In the genomic region with DNA sequence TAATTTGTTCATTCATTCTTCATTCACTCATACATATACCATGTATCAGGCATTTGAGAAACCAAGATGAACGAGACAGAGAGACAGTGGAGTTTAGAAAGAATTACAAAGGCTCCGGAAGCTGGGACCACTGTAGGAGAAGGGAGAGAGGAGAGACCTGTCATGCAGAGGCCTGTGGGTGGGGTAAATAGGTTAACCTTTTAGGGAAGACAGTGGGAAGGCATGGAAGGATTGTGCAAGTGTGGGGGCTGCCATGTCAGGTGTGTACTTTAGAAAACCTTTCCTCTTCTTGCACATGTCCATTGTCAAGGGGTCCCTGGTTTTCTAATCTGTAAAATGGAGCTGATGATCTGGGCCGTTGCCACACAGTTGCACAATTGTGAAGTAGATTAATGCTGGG, we compare ENCODE assay signal across 24 cellular contexts. TPM values are rescaled to one million over a fixed set of nuclear protein-coding genes. Genes with fewer than 3 reads are reported as not detected.
DNase-seq lines count a peak whose midpoint lies in the region; ATAC-seq, FAIRE-seq and TF ChIP-seq lines count a peak whose summit lies in the region.
"Had no signal": no experiment of that assay in that cellular context is flagged by ENCODE, and none has a peak within 500 bp of the region (broad histone marks: within the 10 kb centered on the region; RNA-seq: fewer than 3 reads in every experiment).

No MANE protein-coding gene starts in this region.

- no peak for TF ChIP-seq POLR2A in spleen (IDR thresholded peaks at IDR 0.05)

- H3K27ac ChIP-seq in spleen (no peak overlapping the region), RWPE1 (no peak overlapping the region)
- H3K27ac ChIP-seq: 22Rv1; A549; BLaER1 treated with 17β-estradiol and CSF1 and Interleukin-3, amounts not matched to agents 10 nM and 100 nM; C4-2B had no signal

- no peak for DNase-seq in WTC11 (ENCODE audit: low spot score)
- DNase-seq in posterior vena cava (ENCODE audit: low spot score), result peak; percentile 3
- peak; percentile 4 for DNase-seq in spleen
- no peak for DNase-seq in HTR-8/SVneo (ENCODE audit: insufficient read length, low spot score)
- no peak for DNase-seq in RWPE1 (ENCODE audit: low spot score)
- no peak for DNase-seq in effector CD4-positive, alpha-beta T cell
- DNase-seq: AML-193; Caco-2; Calu3; CD4-positive, alpha-beta T cell; CD8-positive, alpha-beta T cell; DMS79 treated with DMSO at 0.1 percent for 48 hours; GDM1 had no signal

- peaks cover 0 to 89% (median 0%) of the 10 kb centered on the region in 7 donors for H3K27me3 ChIP-seq in spleen (replicated peaks in 1 of 7)
- H3K27me3 ChIP-seq: BLaER1 treated with 17β-estradiol and CSF1 and Interleukin-3, amounts not matched to agents 10 nM and 100 nM had no signal

- peak overlapping the region; percentile 34; the same call in 1 of the 2 replicates for H3K27ac Mint-ChIP-seq in WTC11
- H3K27ac Mint-ChIP-seq: B cell; CD4-positive, alpha-beta T cell; CD8-positive, alpha-beta T cell had no signal

- no peaks in the 10 kb centered on the region for H3K9me3 ChIP-seq in spleen
- H3K9me3 ChIP-seq: A549; BLaER1 treated with 17β-estradiol and CSF1 and Interleukin-3, amounts not matched to agents 10 nM and 100 nM; Caco-2 had no signal

- no peaks in the 10 kb centered on the region for H3K27me3 Mint-ChIP-seq in WTC11 (ENCODE audit: low read depth)

- H3K9me3 Mint-ChIP-seq in WTC11, result no peaks in the 10 kb centered on the region
- H3K9me3 Mint-ChIP-seq: CD4-positive, alpha-beta T cell; CD8-positive, alpha-beta T cell had no signal

- H3K4me1 ChIP-seq in spleen, result no peaks in the 10 kb centered on the region
- H3K4me1 ChIP-seq: A549, Caco-2 had no signal

- intact Hi-C loops in posterior vena cava (cut with DNase I), result no loop called here
- intact Hi-C loops in spleen (cut with DNase I; ENCODE audit: low total_unique reads), result no loop called here

- no peaks in the 10 kb centered on the region for H3K36me3 Mint-ChIP-seq in WTC11
- H3K36me3 Mint-ChIP-seq: CD8-positive, alpha-beta T cell had no signal

- H3K4me1 Mint-ChIP-seq in WTC11, result peaks cover 88% of the 10 kb centered on the region
- H3K4me1 Mint-ChIP-seq: B cell had no signal

- H3K4me3 ChIP-seq in spleen, result no peak overlapping the region
- H3K4me3 ChIP-seq: A549; BLaER1 treated with 17β-estradiol and CSF1 and Interleukin-3, amounts not matched to agents 10 nM and 100 nM; GM12878 had no signal

- H3K36me3 ChIP-seq in spleen, result no peaks in the 10 kb centered on the region
- H3K36me3 ChIP-seq: BLaER1 treated with 17β-estradiol and CSF1 and Interleukin-3, amounts not matched to agents 10 nM and 100 nM had no signal

- WGBS in spleen, 5 donors, result 86 to 98% (median 93%) methylated on average over 3 of the region's 3 CpGs

- CTCF ChIA-PET in WTC11 (lab: Charles Lee), result interaction anchor here (0.8 to 2.5 kb wide), 3 partner anchors 19 to 399 kb away, joined by 3 to 22 read pairs (median 4); no protein-coding TSS in a partner anchor
- CTCF ChIA-PET in RWPE1 (lab: Yijun Ruan, JAX), result no interaction called here

- no peak overlapping the region for H3K4me3 Mint-ChIP-seq in WTC11
- H3K4me3 Mint-ChIP-seq: B cell; CD4-positive, alpha-beta T cell; CD8-positive, alpha-beta T cell had no signal

- POLR2A ChIA-PET in WTC11 (lab: Charles Lee), result no interaction called here
- POLR2A ChIA-PET in RWPE1 (lab: Yijun Ruan, JAX; ENCODE audit: low non-redundant PET), result no interaction called here

- ATAC-seq in WTC11, result no peak
- ATAC-seq: A549; CD8-positive, alpha-beta T cell; GM12878 had no signal

- TF ChIP-seq CTCF in WTC11 (IDR thresholded peaks at IDR 0.05), result no peak
- no peak for TF ChIP-seq CTCF in spleen (IDR thresholded peaks at IDR 0.05 in 8 of 11, conservative IDR thresholded peaks at IDR 0.05 in 3 of 11)
- TF ChIP-seq CTCF in RWPE1 (conservative IDR thresholded peaks at IDR 0.05; ENCODE audit: low read depth), result no peak

- FAIRE-seq in HTR-8/SVneo (lab: Jason Lieb, UNC), result no peak
- FAIRE-seq: A549, D721Med, GM12878, GM12892, GM18507 had no signal

TF ChIP-seq in WTC11, 78 proteins besides CTCF, POLR2A, EP300 and RAD21 (continues in another document):
- TF ChIP-seq, protein P1, sequence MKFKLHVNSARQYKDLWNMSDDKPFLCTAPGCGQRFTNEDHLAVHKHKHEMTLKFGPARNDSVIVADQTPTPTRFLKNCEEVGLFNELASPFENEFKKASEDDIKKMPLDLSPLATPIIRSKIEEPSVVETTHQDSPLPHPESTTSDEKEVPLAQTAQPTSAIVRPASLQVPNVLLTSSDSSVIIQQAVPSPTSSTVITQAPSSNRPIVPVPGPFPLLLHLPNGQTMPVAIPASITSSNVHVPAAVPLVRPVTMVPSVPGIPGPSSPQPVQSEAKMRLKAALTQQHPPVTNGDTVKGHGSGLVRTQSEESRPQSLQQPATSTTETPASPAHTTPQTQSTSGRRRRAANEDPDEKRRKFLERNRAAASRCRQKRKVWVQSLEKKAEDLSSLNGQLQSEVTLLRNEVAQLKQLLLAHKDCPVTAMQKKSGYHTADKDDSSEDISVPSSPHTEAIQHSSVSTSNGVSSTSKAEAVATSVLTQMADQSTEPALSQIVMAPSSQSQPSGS (CRISPR knock-in tag; IDR thresholded peaks at IDR 0.05; ENCODE audit: borderline replicate concordance, low read depth), result no peak
- TF ChIP-seq NR1H2 (CRISPR knock-in tag; IDR thresholded peaks at IDR 0.05) (no peak), MXD4 (CRISPR knock-in tag; IDR thresholded peaks at IDR 0.05; ENCODE audit: borderline replicate concordance) (no peak), FOXP1 (CRISPR knock-in tag; IDR thresholded peaks at IDR 0.05; ENCODE audit: borderline replicate concordance) (no peak), OVOL2 (CRISPR knock-in tag; IDR thresholded peaks at IDR 0.05; ENCODE audit: borderline replicate concordance) (no peak)
- TF ChIP-seq, protein P2, sequence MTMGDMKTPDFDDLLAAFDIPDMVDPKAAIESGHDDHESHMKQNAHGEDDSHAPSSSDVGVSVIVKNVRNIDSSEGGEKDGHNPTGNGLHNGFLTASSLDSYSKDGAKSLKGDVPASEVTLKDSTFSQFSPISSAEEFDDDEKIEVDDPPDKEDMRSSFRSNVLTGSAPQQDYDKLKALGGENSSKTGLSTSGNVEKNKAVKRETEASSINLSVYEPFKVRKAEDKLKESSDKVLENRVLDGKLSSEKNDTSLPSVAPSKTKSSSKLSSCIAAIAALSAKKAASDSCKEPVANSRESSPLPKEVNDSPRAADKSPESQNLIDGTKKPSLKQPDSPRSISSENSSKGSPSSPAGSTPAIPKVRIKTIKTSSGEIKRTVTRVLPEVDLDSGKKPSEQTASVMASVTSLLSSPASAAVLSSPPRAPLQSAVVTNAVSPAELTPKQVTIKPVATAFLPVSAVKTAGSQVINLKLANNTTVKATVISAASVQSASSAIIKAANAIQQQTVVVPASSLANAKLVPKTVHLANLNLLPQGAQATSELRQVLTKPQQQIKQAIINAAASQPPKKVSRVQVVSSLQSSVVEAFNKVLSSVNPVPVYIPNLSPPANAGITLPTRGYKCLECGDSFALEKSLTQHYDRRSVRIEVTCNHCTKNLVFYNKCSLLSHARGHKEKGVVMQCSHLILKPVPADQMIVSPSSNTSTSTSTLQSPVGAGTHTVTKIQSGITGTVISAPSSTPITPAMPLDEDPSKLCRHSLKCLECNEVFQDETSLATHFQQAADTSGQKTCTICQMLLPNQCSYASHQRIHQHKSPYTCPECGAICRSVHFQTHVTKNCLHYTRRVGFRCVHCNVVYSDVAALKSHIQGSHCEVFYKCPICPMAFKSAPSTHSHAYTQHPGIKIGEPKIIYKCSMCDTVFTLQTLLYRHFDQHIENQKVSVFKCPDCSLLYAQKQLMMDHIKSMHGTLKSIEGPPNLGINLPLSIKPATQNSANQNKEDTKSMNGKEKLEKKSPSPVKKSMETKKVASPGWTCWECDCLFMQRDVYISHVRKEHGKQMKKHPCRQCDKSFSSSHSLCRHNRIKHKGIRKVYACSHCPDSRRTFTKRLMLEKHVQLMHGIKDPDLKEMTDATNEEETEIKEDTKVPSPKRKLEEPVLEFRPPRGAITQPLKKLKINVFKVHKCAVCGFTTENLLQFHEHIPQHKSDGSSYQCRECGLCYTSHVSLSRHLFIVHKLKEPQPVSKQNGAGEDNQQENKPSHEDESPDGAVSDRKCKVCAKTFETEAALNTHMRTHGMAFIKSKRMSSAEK (CRISPR knock-in tag; IDR thresholded peaks at IDR 0.05; ENCODE audit: borderline replicate concordance), result no peak
- TF ChIP-seq, protein P3, sequence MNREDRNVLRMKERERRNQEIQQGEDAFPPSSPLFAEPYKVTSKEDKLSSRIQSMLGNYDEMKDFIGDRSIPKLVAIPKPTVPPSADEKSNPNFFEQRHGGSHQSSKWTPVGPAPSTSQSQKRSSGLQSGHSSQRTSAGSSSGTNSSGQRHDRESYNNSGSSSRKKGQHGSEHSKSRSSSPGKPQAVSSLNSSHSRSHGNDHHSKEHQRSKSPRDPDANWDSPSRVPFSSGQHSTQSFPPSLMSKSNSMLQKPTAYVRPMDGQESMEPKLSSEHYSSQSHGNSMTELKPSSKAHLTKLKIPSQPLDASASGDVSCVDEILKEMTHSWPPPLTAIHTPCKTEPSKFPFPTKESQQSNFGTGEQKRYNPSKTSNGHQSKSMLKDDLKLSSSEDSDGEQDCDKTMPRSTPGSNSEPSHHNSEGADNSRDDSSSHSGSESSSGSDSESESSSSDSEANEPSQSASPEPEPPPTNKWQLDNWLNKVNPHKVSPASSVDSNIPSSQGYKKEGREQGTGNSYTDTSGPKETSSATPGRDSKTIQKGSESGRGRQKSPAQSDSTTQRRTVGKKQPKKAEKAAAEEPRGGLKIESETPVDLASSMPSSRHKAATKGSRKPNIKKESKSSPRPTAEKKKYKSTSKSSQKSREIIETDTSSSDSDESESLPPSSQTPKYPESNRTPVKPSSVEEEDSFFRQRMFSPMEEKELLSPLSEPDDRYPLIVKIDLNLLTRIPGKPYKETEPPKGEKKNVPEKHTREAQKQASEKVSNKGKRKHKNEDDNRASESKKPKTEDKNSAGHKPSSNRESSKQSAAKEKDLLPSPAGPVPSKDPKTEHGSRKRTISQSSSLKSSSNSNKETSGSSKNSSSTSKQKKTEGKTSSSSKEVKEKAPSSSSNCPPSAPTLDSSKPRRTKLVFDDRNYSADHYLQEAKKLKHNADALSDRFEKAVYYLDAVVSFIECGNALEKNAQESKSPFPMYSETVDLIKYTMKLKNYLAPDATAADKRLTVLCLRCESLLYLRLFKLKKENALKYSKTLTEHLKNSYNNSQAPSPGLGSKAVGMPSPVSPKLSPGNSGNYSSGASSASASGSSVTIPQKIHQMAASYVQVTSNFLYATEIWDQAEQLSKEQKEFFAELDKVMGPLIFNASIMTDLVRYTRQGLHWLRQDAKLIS (CRISPR knock-in tag; IDR thresholded peaks at IDR 0.05; ENCODE audit: borderline replicate concordance), result no peak

RNA-seq across cellular contexts. Expression of a gene that starts 44.2 kb away (rescaled TPM):
- total RNA-seq in WTC11 (2021) (18.9 to 22.4 TPM (median 20.9 TPM) in 3 replicates), posterior vena cava (under 1 TPM; 0.28 to 0.29 TPM), spleen (under 1 TPM in 4 of 7 donors, not detected in 3; 0.17 to 0.60 (median 0.30) TPM)
- under 1 TPM; 0.07 to 0.38 (median 0.08) TPM for polyA plus RNA-seq in spleen
- total RNA-seq: A172, Caco-2, Calu3 had no signal
- polyA plus RNA-seq: A549, BJ had no signal

Comparison
In these comparisons a context has a peak if more than half of its experiments do, and no peak if none do; other contexts are left out.
1. DNase-seq: peak in posterior vena cava (single experiment) and spleen (single experiment); none in WTC11 (single experiment), HTR-8/SVneo (single experiment), RWPE1 (single experiment) and effector CD4-positive, alpha-beta T cell (single experiment).
2. RNA of a gene that starts 44.2 kb away (total RNA-seq): 18.9 to 22.4 TPM in WTC11; 0.28 to 0.29 TPM in posterior vena cava and 0.17 to 0.60 TPM in spleen; every median in the first group is over 10 times any median in the second.